8 cellular contexts compared by ENCODE assay signal in genomic region chr2:157876066-157876770, GRCh38. TPM values are rescaled to one million over a fixed set of nuclear protein-coding genes. Genes with fewer than 3 reads are reported as not detected.
DNase-seq lines count a peak whose midpoint lies in the region; ATAC-seq, FAIRE-seq and TF ChIP-seq lines count a peak whose summit lies in the region.

Gene ACVR1 (minus strand): TSS chr2:157876330. CDS start chr2:157799493, 76,837 bp downstream.

- FAIRE-seq in H1 (lab: Jason Lieb, UNC), result no peak

- H3K9ac ChIP-seq in H1 (replicated peaks in 1 of 4; ENCODE audit: extremely low read depth in 1 of 4, low read depth in 3 of 4, low read length in 3 of 4), result peak within 1 kb of the TSS; percentile 20 to 93 (median 64); a peak in 6 of 7 replicates

- no peaks in the 10 kb centered on the region for H3K27me3 ChIP-seq in CD8-positive, alpha-beta memory T cell (ENCODE audit: insufficient read depth, low read length, poor library complexity, severe bottlenecking)
- H3K27me3 ChIP-seq in H1 (replicated peaks in 1 of 4; ENCODE audit: control insufficient read depth in 3 of 4, extremely low read depth in 1 of 4, insufficient read depth in 3 of 4, low read length in 3 of 4), result peaks cover 0 to 4% (median 0%) of the 10 kb centered on the region in 4 experiments; a peak in 1 of 7 replicates

- peak within 1 kb of the TSS; percentile 83 for H3K4me3 ChIP-seq in CD8-positive, alpha-beta memory T cell (ENCODE audit: low read length)
- H3K4me3 ChIP-seq in H1 (ENCODE audit: extremely low read depth in 1 of 4, insufficient read depth in 2 of 4, low read depth in 3 of 4, low read length in 4 of 4), result peak within 1 kb of the TSS; percentile 53 to 78 (median 72)

- no peak within 1 kb of the TSS for H3K23ac ChIP-seq in H1 (ENCODE audit: insufficient read length)

- peak within 1 kb of the TSS; percentile 57; the same call in 1 of the 2 replicates for H2BK5ac ChIP-seq in H1 (ENCODE audit: low read depth, low read length)

- H3K4me3 Mint-ChIP-seq in CD8-positive, alpha-beta memory T cell, result peak within 1 kb of the TSS; percentile 92 to 98 (median 95)
- peak within 1 kb of the TSS; percentile 86 for H3K4me3 Mint-ChIP-seq in activated CD8-positive, alpha-beta memory T cell treated with anti-CD3 and anti-CD28 coated beads, Interleukin-2, amount 10 ng/mL, durations not matched to agents 7 days and 5 days
- peak within 1 kb of the TSS; percentile 95 for H3K4me3 Mint-ChIP-seq in memory B cell

- no peak within 1 kb of the TSS for H3K14ac ChIP-seq in H1 (ENCODE audit: insufficient read length)

- DNase-seq in CD8-positive, alpha-beta memory T cell, result peak; percentile 74 to 86 (median 78)
- DNase-seq in HS-27A (ENCODE audit: low read depth) (peak; percentile 75), NOMO-1 treated with dmso at 0.1 percent for 144 hours (lab: John Stamatoyannopoulos, UW; ENCODE audit: unreplicated experiment) (peak; percentile 90), H1 (ENCODE audit: low read depth in 1 of 2, low spot score in 2 of 2) (peak; percentile 78 to 87), memory B cell (ENCODE audit: low spot score in 2 of 2) (peak; percentile 58 to 75)
- peak; percentile 91 for DNase-seq in activated CD8-positive, alpha-beta memory T cell treated with anti-CD3 and anti-CD28 coated beads, Interleukin-2, amount 10 ng/mL, durations not matched to agents 7 days and 5 days
- peak; percentile 56 for DNase-seq in stimulated activated CD8-positive, alpha-beta memory T cell treated with anti-CD3 and anti-CD28 coated beads, Interleukin-12 subunit alpha, Interleukin-12 subunit beta, amount 100 ng/mL, for 1 hour (ENCODE audit: low read depth)

- H3K56ac ChIP-seq in H1 (replicated peaks; ENCODE audit: insufficient read length, low read depth, low read length), result no peak within 1 kb of the TSS

- H4K20me1 ChIP-seq in H1 (replicated peaks in 1 of 2; ENCODE audit: control insufficient read depth in 1 of 2, insufficient read depth in 2 of 2, low read length in 2 of 2), result peaks cover 2 to 4% of the 10 kb centered on the region in 2 experiments

- POLR2A ChIA-PET in CD8-positive, alpha-beta memory T cell (lab: Charles Lee), result interaction anchor here (0.6 to 2.4 kb wide), 7 partner anchors 15 to 1477 kb away, joined by 3 to 33 read pairs (median 5); partner anchors contain the start of gene CYTIP
- POLR2A ChIA-PET in H1 (lab: Charles Lee; ENCODE audit: partially characterized antibody), result interaction anchor here (0.7 to 1.4 kb wide), 5 partner anchors 9 to 56 kb away, joined by 3 to 8 read pairs (median 3); no protein-coding TSS in a partner anchor

- H2BK15ac ChIP-seq in H1 (ENCODE audit: low read length), result no peak within 1 kb of the TSS

- H4K91ac ChIP-seq in H1 (replicated peaks; ENCODE audit: insufficient read length, low read length), result no peak within 1 kb of the TSS

- no peak; a peak in 1 of 4 replicates for TF ChIP-seq RAD21 in H1 (IDR thresholded peaks at IDR 0.05 in 1 of 2, conservative IDR thresholded peaks at IDR 0.05 in 1 of 2; ENCODE audit: low read depth in 2 of 2, low read length in 2 of 2)

- H4K5ac ChIP-seq in H1 (ENCODE audit: insufficient read length, low read depth, low read length), result no peak within 1 kb of the TSS

- no peaks in the 10 kb centered on the region for H3K9me3 Mint-ChIP-seq in CD8-positive, alpha-beta memory T cell
- no peaks in the 10 kb centered on the region for H3K9me3 Mint-ChIP-seq in activated CD8-positive, alpha-beta memory T cell treated with anti-CD3 and anti-CD28 coated beads, Interleukin-2, amount 10 ng/mL, durations not matched to agents 7 days and 5 days (ENCODE audit: low read depth)
- H3K9me3 Mint-ChIP-seq in memory B cell, result no peaks in the 10 kb centered on the region

- H3K79me1 ChIP-seq in H1 (ENCODE audit: low read depth, low read length), result peaks cover 4% of the 10 kb centered on the region; the same call in 1 of the 2 replicates

- WGBS in H1 (ENCODE audit: extremely low coverage in 1 of 2, insufficient coverage in 1 of 2, insufficient read length in 1 of 2, insufficient replicate concordance in 2 of 2, low coverage in 1 of 2, low lambda C conversion rate in 2 of 2, missing lambda C conversion rate in 1 of 2), 2 experiments, result no CpG with 5 or more reads among the region's 82 CpGs

- peaks cover 0 to 7% (median 0%) of the 10 kb centered on the region in 3 donors for H3K36me3 Mint-ChIP-seq in CD8-positive, alpha-beta memory T cell
- peaks cover 8% of the 10 kb centered on the region for H3K36me3 Mint-ChIP-seq in activated CD8-positive, alpha-beta memory T cell treated with anti-CD3 and anti-CD28 coated beads, Interleukin-2, amount 10 ng/mL, durations not matched to agents 7 days and 5 days
- H3K36me3 Mint-ChIP-seq in memory B cell, result no peaks in the 10 kb centered on the region

- H3K9me3 ChIP-seq in CD8-positive, alpha-beta memory T cell (ENCODE audit: low read length), result no peaks in the 10 kb centered on the region
- no peaks in the 10 kb centered on the region for H3K9me3 ChIP-seq in H1 (ENCODE audit: insufficient read depth in 2 of 2, low read depth in 1 of 2, low read length in 1 of 2)

- peak; percentile 79 for ATAC-seq in GM19468 (IDR thresholded peaks at IDR 0.05; ENCODE audit: extremely low read depth, unreplicated experiment)
- ATAC-seq in activated CD8-positive, alpha-beta memory T cell treated with anti-CD3 and anti-CD28 coated beads, Interleukin-2, amount 10 ng/mL, durations not matched to agents 7 days and 5 days, result peak; percentile 86
- peak; percentile 78 for ATAC-seq in memory B cell (ENCODE audit: low read depth)

- H3K4me2 ChIP-seq in H1 (ENCODE audit: insufficient read depth in 1 of 2, low read depth in 2 of 2, low read length in 2 of 2), result peak within 1 kb of the TSS; percentile 91 to 98

- peak within 1 kb of the TSS; percentile 85 to 96 (median 94) for H3K27ac Mint-ChIP-seq in CD8-positive, alpha-beta memory T cell
- H3K27ac Mint-ChIP-seq in activated CD8-positive, alpha-beta memory T cell treated with anti-CD3 and anti-CD28 coated beads, Interleukin-2, amount 10 ng/mL, durations not matched to agents 7 days and 5 days, result peak within 1 kb of the TSS; percentile 75
- peak within 1 kb of the TSS; percentile 82 for H3K27ac Mint-ChIP-seq in memory B cell

- H4K8ac ChIP-seq in H1 (ENCODE audit: extremely low read depth, insufficient read depth, low read length), result peak within 1 kb of the TSS; percentile 53; the same call in 1 of the 2 replicates

- CTCF ChIA-PET in CD8-positive, alpha-beta memory T cell (lab: Charles Lee), result interaction anchor here (0.8 to 5.0 kb wide), 15 partner anchors 9 to 536 kb away, joined by 3 to 58 read pairs (median 4); no protein-coding TSS in a partner anchor
- CTCF ChIA-PET in activated CD8-positive, alpha-beta memory T cell treated with anti-CD3 and anti-CD28 coated beads, Interleukin-2, amount 10 ng/mL, durations not matched to agents 7 days and 5 days (lab: Charles Lee), result interaction anchor here (0.6 to 3.0 kb wide), 19 partner anchors 9 to 585 kb away, joined by 3 to 32 read pairs (median 4); partner anchors contain the start of gene ACVR1C
- CTCF ChIA-PET in H1 (lab: Charles Lee; ENCODE audit: partially characterized antibody), result interaction anchor here (0.5 to 2.3 kb wide), 7 partner anchors 9 to 582 kb away, joined by 3 to 8 read pairs (median 3); no protein-coding TSS in a partner anchor

- H3K23me2 ChIP-seq in H1 (ENCODE audit: low read depth, low read length), result peaks cover 6% of the 10 kb centered on the region; the same call in 1 of the 2 replicates

- no peak within 1 kb of the TSS for H3K4ac ChIP-seq in H1 (replicated peaks; ENCODE audit: insufficient read length, low read depth, low read length)

- peak in 1 of 3 experiments; percentile 29; a peak in 1 of 4 replicates for TF ChIP-seq CTCF in H1 (IDR thresholded peaks at IDR 0.05; ENCODE audit: control extremely low read depth in 1 of 3, insufficient read depth in 1 of 3, low read depth in 1 of 3, low read length in 3 of 3)

- peak within 1 kb of the TSS; percentile 54; the same call in 1 of the 2 replicates for H3K18ac ChIP-seq in H1 (ENCODE audit: extremely low read depth, low read length)

- H2BK12ac ChIP-seq in H1 (ENCODE audit: low read depth, low read length), result peak within 1 kb of the TSS; percentile 44; the same call in 1 of the 2 replicates

- no peaks in the 10 kb centered on the region for H3K27me3 Mint-ChIP-seq in CD8-positive, alpha-beta memory T cell
- no peaks in the 10 kb centered on the region for H3K27me3 Mint-ChIP-seq in activated CD8-positive, alpha-beta memory T cell treated with anti-CD3 and anti-CD28 coated beads, Interleukin-2, amount 10 ng/mL, durations not matched to agents 7 days and 5 days
- H3K27me3 Mint-ChIP-seq in memory B cell, result no peaks in the 10 kb centered on the region

- TF ChIP-seq POLR2A in H1 (IDR thresholded peaks at IDR 0.05; ENCODE audit: control extremely low read depth in 1 of 2, low read depth in 2 of 2, low read length in 2 of 2), result peak in 1 of 2 experiments; percentile 21; a peak in 2 of 3 replicates

- no peak within 1 kb of the TSS for H2AK5ac ChIP-seq in H1 (ENCODE audit: low read depth, low read length)

- peak within 1 kb of the TSS; percentile 66 for H3K27ac ChIP-seq in CD8-positive, alpha-beta memory T cell (ENCODE audit: low read depth, low read length)
- H3K27ac ChIP-seq in H1 (ENCODE audit: low read depth, low read length), result no peak within 1 kb of the TSS; the same call in 1 of the 2 replicates

- peaks cover 30% of the 10 kb centered on the region for H3K4me1 ChIP-seq in CD8-positive, alpha-beta memory T cell (ENCODE audit: insufficient read depth, low read length)
- peaks cover 0 to 8% (median 3%) of the 10 kb centered on the region in 4 experiments; a peak in 3 of 7 replicates for H3K4me1 ChIP-seq in H1 (replicated peaks in 1 of 4; ENCODE audit: control insufficient read depth in 3 of 4, insufficient read depth in 4 of 4, low read length in 3 of 4)

- H3K79me2 ChIP-seq in H1 (ENCODE audit: control insufficient read depth in 1 of 2, insufficient read depth in 2 of 2, low read length in 2 of 2), result peaks cover 6 to 35% of the 10 kb centered on the region in 2 experiments; a peak in 3 of 4 replicates

- H2BK20ac ChIP-seq in H1 (ENCODE audit: low read length), result no peak within 1 kb of the TSS

- H2BK120ac ChIP-seq in H1 (replicated peaks; ENCODE audit: low read depth, low read length), result no peak within 1 kb of the TSS

- no peaks in the 10 kb centered on the region for H3K36me3 ChIP-seq in CD8-positive, alpha-beta memory T cell (ENCODE audit: insufficient read depth, low read length)
- no peaks in the 10 kb centered on the region for H3K36me3 ChIP-seq in H1 (ENCODE audit: control insufficient read depth in 2 of 4, insufficient read depth in 4 of 4, low read length in 3 of 4)

- no peak for TF ChIP-seq EP300 in H1 (IDR thresholded peaks at IDR 0.05; ENCODE audit: borderline replicate concordance in 1 of 2, low read depth in 2 of 2, low read length in 2 of 2)

- H3K4me1 Mint-ChIP-seq in CD8-positive, alpha-beta memory T cell, result peaks cover 45 to 71% (median 66%) of the 10 kb centered on the region in 3 donors
- peaks cover 59% of the 10 kb centered on the region for H3K4me1 Mint-ChIP-seq in activated CD8-positive, alpha-beta memory T cell treated with anti-CD3 and anti-CD28 coated beads, Interleukin-2, amount 10 ng/mL, durations not matched to agents 7 days and 5 days
- H3K4me1 Mint-ChIP-seq in memory B cell, result peaks cover 23% of the 10 kb centered on the region

- H2AFZ ChIP-seq in H1 (ENCODE audit: low read length), result peak within 1 kb of the TSS; percentile 54; the same call in 1 of the 2 replicates

RNA-seq across cellular contexts. Expression of gene ACVR1, which starts in this region (rescaled TPM):
- 10 to 100 TPM; 14.8 to 18.3 TPM for total RNA-seq in CD8-positive, alpha-beta memory T cell
- 9.5 TPM for polyA plus RNA-seq in CD8-positive, alpha-beta memory T cell
- total RNA-seq in activated CD8-positive, alpha-beta memory T cell treated with anti-CD3 and anti-CD28 coated beads, Interleukin-2, amount 10 ng/mL, durations not matched to agents 7 days and 5 days, result 10 to 100 TPM; 18.7 to 19.4 TPM
- total RNA-seq in H1 (2021; fragmentation: NEBNext Ultra II Directional; extraction: Animal tissue kit (Norgen Biotek cat#: 25700)), result 17.5 and 17.7 TPM in 2 replicates
- polyA plus RNA-seq in H1 (2011; rRNA removed), result 6.3 and 8.5 TPM in 2 replicates
- polyA plus RNA-seq in H1 (2011; cell fraction: cytosol; rRNA removed), result 8.5 TPM
- polyA plus RNA-seq in H1 (2011; cell fraction: nucleus; rRNA removed), result 6.4 TPM
- polyA plus RNA-seq in H1 (2012, experiment 1 of 2), result 12.1 to 13.8 TPM (median 12.9 TPM) in 4 replicates
- polyA plus RNA-seq in H1 (2012, experiment 2 of 2), result 5.3 TPM
- polyA plus RNA-seq in H1 (2013, experiment 1 of 2), result 13.8 TPM
- polyA plus RNA-seq in H1 (2013, experiment 2 of 2), result 14.4 TPM
- polyA minus RNA-seq in H1 (2011; rRNA and poly(A)+ RNA removed), result 12.4 and 14.9 TPM in 2 replicates
- 7.6 TPM for polyA minus RNA-seq in H1 (2011; cell fraction: cytosol; rRNA and poly(A)+ RNA removed)
- 13.9 TPM for polyA minus RNA-seq in H1 (2011; cell fraction: nucleus; rRNA and poly(A)+ RNA removed)
